ENCODE assay signal across 24 cellular contexts in genomic region chr11:33897761-33898403, GRCh38. TPM values are rescaled to one million over a fixed set of nuclear protein-coding genes. Genes with fewer than 3 reads are reported as not detected.
DNase-seq lines count a peak whose midpoint lies in the region; ATAC-seq and TF ChIP-seq lines count a peak whose summit lies in the region.
"Had no signal": no experiment of that assay in that cellular context is flagged by ENCODE, and none has a peak within 500 bp of the region (broad histone marks: within the 10 kb centered on the region; RNA-seq: fewer than 3 reads in every experiment).

No MANE protein-coding gene starts in this region.

- H3K27ac Mint-ChIP-seq in progenitor cell of endocrine pancreas = no peak overlapping the region
- H3K27ac Mint-ChIP-seq in naive thymus-derived CD8-positive, alpha-beta T cell = peak overlapping the region in 2 of 10 donors; percentile 38 to 46
- H3K27ac Mint-ChIP-seq: activated CD8-positive, alpha-beta memory T cell treated with anti-CD3 and anti-CD28 coated beads, Interleukin-2, amount 10 ng/mL, durations not matched to agents 7 days and 5 days; activated naive CD4-positive, alpha-beta T cell treated with anti-CD3 and anti-CD28 coated beads, Interleukin-2, amount 50 U/mL, for 72 hours; stimulated activated naive CD8-positive, alpha-beta T cell treated with anti-CD3 and anti-CD28 coated beads, Interleukin-15, amount 100 ng/mL, for 72 hours; T-cell had no signal

- H3K4me1 Mint-ChIP-seq in progenitor cell of endocrine pancreas (ENCODE audit: low read depth) = peaks cover under 1% of the 10 kb centered on the region
- peaks cover 24 to 60% (median 33%) of the 10 kb centered on the region in 4 donors for H3K4me1 Mint-ChIP-seq in naive thymus-derived CD8-positive, alpha-beta T cell

- ATAC-seq in naive thymus-derived CD8-positive, alpha-beta T cell = no peak
- ATAC-seq: activated CD8-positive, alpha-beta memory T cell treated with anti-CD3 and anti-CD28 coated beads, Interleukin-2, amount 10 ng/mL, durations not matched to agents 7 days and 5 days; activated naive CD4-positive, alpha-beta T cell treated with anti-CD3 and anti-CD28 coated beads, Interleukin-2, amount 50 U/mL, for 72 hours; right cardiac atrium; stimulated activated naive CD8-positive, alpha-beta T cell treated with anti-CD3 and anti-CD28 coated beads, Interleukin-15, amount 100 ng/mL, for 72 hours; T-cell had no signal

- POLR2A ChIA-PET in naive thymus-derived CD8-positive, alpha-beta T cell (lab: Charles Lee) = interaction anchor here (0.6 kb wide), 1 partner anchor 16 kb away, joined by 3 read pairs; no protein-coding TSS in a partner anchor

- no peaks in the 10 kb centered on the region for H3K9me3 Mint-ChIP-seq in progenitor cell of endocrine pancreas (ENCODE audit: low read depth)
- no peaks in the 10 kb centered on the region for H3K9me3 Mint-ChIP-seq in naive thymus-derived CD8-positive, alpha-beta T cell
- H3K9me3 Mint-ChIP-seq: stimulated activated naive CD8-positive, alpha-beta T cell treated with anti-CD3 and anti-CD28 coated beads, Interleukin-15, amount 100 ng/mL, for 72 hours; T-cell had no signal

- no peak for TF ChIP-seq CTCF in epithelial cell of esophagus (IDR thresholded peaks at IDR 0.05; ENCODE audit: insufficient read depth, low read depth, low read length, missing control alignments)
- TF ChIP-seq CTCF in progenitor cell of endocrine pancreas (IDR thresholded peaks at IDR 0.05; ENCODE audit: unreplicated experiment) = no peak

- H3K27me3 Mint-ChIP-seq in progenitor cell of endocrine pancreas = peaks cover 10% of the 10 kb centered on the region
- peaks cover 13 to 59% (median 27%) of the 10 kb centered on the region in 5 donors for H3K27me3 Mint-ChIP-seq in naive thymus-derived CD8-positive, alpha-beta T cell

- H3K27ac ChIP-seq in skin epidermis = peak overlapping the region in 11 of 21 experiments; percentile 20 to 76 (median 46)
- H3K27ac ChIP-seq: C4-2B, transverse colon had no signal

- H3K4me3 ChIP-seq in epithelial cell of esophagus (ENCODE audit: low read length) = no peak overlapping the region
- H3K4me3 ChIP-seq in skin epidermis = no peak overlapping the region
- H3K4me3 ChIP-seq: transverse colon had no signal

- H3K4me3 Mint-ChIP-seq in progenitor cell of endocrine pancreas (ENCODE audit: low read depth) = no peak overlapping the region
- H3K4me3 Mint-ChIP-seq in naive thymus-derived CD8-positive, alpha-beta T cell = peak overlapping the region in 1 of 10 donors; percentile 59
- H3K4me3 Mint-ChIP-seq: activated CD8-positive, alpha-beta memory T cell treated with anti-CD3 and anti-CD28 coated beads, Interleukin-2, amount 10 ng/mL, durations not matched to agents 7 days and 5 days; stimulated activated naive CD8-positive, alpha-beta T cell treated with anti-CD3 and anti-CD28 coated beads, Interleukin-15, amount 100 ng/mL, for 72 hours; T-cell had no signal

- no peaks in the 10 kb centered on the region for H3K36me3 Mint-ChIP-seq in progenitor cell of endocrine pancreas (ENCODE audit: insufficient read depth)
- H3K36me3 Mint-ChIP-seq in naive thymus-derived CD8-positive, alpha-beta T cell = peaks cover 0 to 5% (median 0%) of the 10 kb centered on the region in 3 donors
- H3K36me3 Mint-ChIP-seq: activated CD8-positive, alpha-beta memory T cell treated with anti-CD3 and anti-CD28 coated beads, Interleukin-2, amount 10 ng/mL, durations not matched to agents 7 days and 5 days; activated naive CD4-positive, alpha-beta T cell treated with anti-CD3 and anti-CD28 coated beads, Interleukin-2, amount 50 U/mL, for 72 hours; T-cell had no signal

- DNase-seq in NCI-H2196 (lab: John Stamatoyannopoulos, UW; ENCODE audit: unreplicated experiment) (peak; percentile 41), NCI-H2196 treated with DMSO at 0.1 percent for 48 hours (lab: John Stamatoyannopoulos, UW; ENCODE audit: unreplicated experiment) (no peak), NOMO-1 (lab: John Stamatoyannopoulos, UW; ENCODE audit: unreplicated experiment in 2 of 2) (peak; percentile 27 to 54), epithelial cell of esophagus (ENCODE audit: low read depth) (peak; percentile 53), progenitor cell of endocrine pancreas (ENCODE audit: low spot score, unreplicated experiment) (no peak), HT-29 (ENCODE audit: low spot score) (no peak)
- DNase-seq in naive thymus-derived CD8-positive, alpha-beta T cell = no peak
- DNase-seq: activated CD4-positive, alpha-beta T cell treated with anti-CD3 and anti-CD28 coated beads for 4 hours; activated CD8-positive, alpha-beta memory T cell treated with anti-CD3 and anti-CD28 coated beads, Interleukin-2, amount 10 ng/mL, durations not matched to agents 7 days and 5 days; effector memory CD4-positive, alpha-beta T cell; kidney glomerular epithelial cell; mesenchymal stem cell; NCI-H1436 treated with DMSO at 0.1 percent for 48 hours; NCI-H2171; NCI-H526 treated with DMSO at 0.1 percent for 48 hours; OCI-M1; right cardiac atrium; SHP77; stimulated activated naive CD8-positive, alpha-beta T cell treated with anti-CD3 and anti-CD28 coated beads, Interleukin-15, amount 100 ng/mL, for 72 hours; T-cell; transverse colon had no signal

RNA-seq across cellular contexts. Expression of gene LMO2, which starts 6.0 kb away (rescaled TPM):
- 0.36 and 0.55 TPM in 2 replicates for total RNA-seq in progenitor cell of endocrine pancreas
- 0.05 and 0.21 TPM in 2 replicates for total RNA-seq in HT-29 (2014; rRNA removed; shearing (Covaris generic))
- total RNA-seq in naive thymus-derived CD8-positive, alpha-beta T cell = under 1 TPM; 0.47 to 0.99 TPM
- polyA plus RNA-seq in naive thymus-derived CD8-positive, alpha-beta T cell = not detected
- total RNA-seq: activated CD8-positive, alpha-beta memory T cell treated with anti-CD3 and anti-CD28 coated beads, Interleukin-2, amount 10 ng/mL, durations not matched to agents 7 days and 5 days; activated naive CD4-positive, alpha-beta T cell treated with anti-CD3 and anti-CD28 coated beads, Interleukin-2, amount 50 U/mL, for 72 hours had no signal

Comparison
In these comparisons a context has a peak if more than half of its experiments do, and no peak if none do; other contexts are left out.
1. DNase-seq: peak in NCI-H2196 (single experiment), NOMO-1 (2 of 2) and epithelial cell of esophagus (single experiment); none in NCI-H2196 treated with DMSO at 0.1 percent for 48 hours (single experiment), progenitor cell of endocrine pancreas (single experiment), HT-29 (single experiment) and naive thymus-derived CD8-positive, alpha-beta T cell (0 of 10).